Comparison of ENCODE assay signal across 17 cellular contexts in the genomic region with DNA sequence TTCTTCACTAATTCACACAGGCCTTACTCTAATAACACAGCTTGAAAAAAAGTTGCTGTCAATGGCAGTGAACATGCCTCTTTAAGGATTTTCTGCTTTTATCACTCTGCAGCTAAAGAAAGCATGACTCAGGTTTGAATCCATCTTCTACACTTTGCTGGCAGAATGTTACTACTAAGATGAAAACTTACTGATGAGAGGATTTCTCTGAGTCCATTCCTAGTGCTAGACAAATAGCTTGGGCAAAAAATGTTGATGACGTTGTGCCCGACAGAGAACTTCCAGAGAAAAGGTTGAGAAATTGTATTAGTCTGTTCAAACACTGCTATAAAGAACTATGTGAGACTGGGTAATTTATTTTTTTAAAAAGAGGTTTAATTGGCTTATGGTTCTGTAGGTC.
A peak's percentile ranks its signal among the peaks of the same experiment; 100 is the strongest.
DNase-seq lines count a peak whose midpoint lies in the region; ATAC-seq, FAIRE-seq and TF ChIP-seq lines count a peak whose summit lies in the region.
"Had no signal": no experiment of that assay in that cellular context is flagged by ENCODE, and none has a peak within 500 bp of the region (broad histone marks: within the 10 kb centered on the region; RNA-seq: fewer than 3 reads in every experiment).

No MANE protein-coding gene starts in this region.

- H4K91ac ChIP-seq in H9 (ENCODE audit: insufficient read length, low read depth, low read length): no peak overlapping the region

- H3K27me3 Mint-ChIP-seq in Caco-2 (ENCODE audit: insufficient read depth, unreplicated experiment) (no peaks in the 10 kb centered on the region), H9 (ENCODE audit: low read depth) (no peaks in the 10 kb centered on the region)

- no peak overlapping the region for H2AK5ac ChIP-seq in H9 (ENCODE audit: insufficient read length, low read length)

- H3K4me3 Mint-ChIP-seq in Caco-2 (ENCODE audit: unreplicated experiment) (no peak overlapping the region), H9 (no peak overlapping the region)

- H3K4me3 ChIP-seq in Caco-2 (ENCODE audit: low read depth, low read length): no peak overlapping the region
- no peak overlapping the region for H3K4me3 ChIP-seq in gastroesophageal sphincter
- H3K4me3 ChIP-seq: BLaER1 had no signal

- H2AFZ ChIP-seq in H9 (ENCODE audit: low read length): no peak overlapping the region

- no peak overlapping the region for H2BK20ac ChIP-seq in H9 (ENCODE audit: low read depth, low read length, poor library complexity, severe bottlenecking)

- TF ChIP-seq CTCF in Caco-2 (IDR thresholded peaks at IDR 0.05; ENCODE audit: insufficient read depth in 1 of 2, low read depth in 1 of 2, low read length in 1 of 2, severe bottlenecking in 1 of 2, unreplicated experiment in 1 of 2) (no peak), gastroesophageal sphincter (IDR thresholded peaks at IDR 0.05) (no peak), D721Med (IDR thresholded peaks at IDR 0.05; ENCODE audit: insufficient read depth, missing control alignments) (no peak), H9 (conservative IDR thresholded peaks at IDR 0.05) (no peak)

- no peak overlapping the region for H2BK5ac ChIP-seq in H9 (ENCODE audit: insufficient read length, low read length)

- DNase-seq in Caco-2 (no peak), H54 (ENCODE audit: insufficient read length, low spot score) (no peak), amniotic epithelial cell (ENCODE audit: low read depth) (peak; percentile 51), amniotic stem cell (lab: John Stamatoyannopoulos, UW) (no peak), D721Med (ENCODE audit: insufficient read length, low spot score) (no peak), NCI-H226 (no peak), H9 (no peak)
- DNase-seq: 8988T, AML-193, Calu3, DMS79, EL, GDM1, H7 had no signal

- H2BK15ac ChIP-seq in H9 (ENCODE audit: low read depth, low read length): no peak overlapping the region

- no peaks in the 10 kb centered on the region for H4K20me1 ChIP-seq in H9 (ENCODE audit: control insufficient read depth, insufficient read depth, insufficient read length)
- H4K20me1 ChIP-seq: BLaER1 had no signal

- H3K36me3 Mint-ChIP-seq in Caco-2 (ENCODE audit: insufficient read depth, unreplicated experiment): no peaks in the 10 kb centered on the region
- no peaks in the 10 kb centered on the region for H3K36me3 Mint-ChIP-seq in H9 (ENCODE audit: insufficient read depth in 1 of 3, low read depth in 3 of 3)

- ATAC-seq in gastroesophageal sphincter: peak; percentile 51

- H3K27ac ChIP-seq in gastroesophageal sphincter (peak overlapping the region in 2 of 4 donors; percentile 29 to 45), H9 (ENCODE audit: insufficient read length, low read depth, low read length) (no peak overlapping the region)
- H3K27ac ChIP-seq: BLaER1 had no signal

- H4K8ac ChIP-seq in H9 (replicated peaks; ENCODE audit: insufficient read length, low read depth, low read length): no peak overlapping the region

- H3K36me3 ChIP-seq in Caco-2 (ENCODE audit: control insufficient read depth, insufficient read depth, low read length) (no peaks in the 10 kb centered on the region), gastroesophageal sphincter (no peaks in the 10 kb centered on the region)
- H3K36me3 ChIP-seq: BLaER1 had no signal

- intact Hi-C loops in Caco-2 (cut with micrococcal nuclease; ENCODE audit: unreplicated experiment): loop anchor here (5.0 kb wide), 1 partner anchor 57 kb away; no protein-coding TSS in a partner anchor

- no peaks in the 10 kb centered on the region for H3K9me3 ChIP-seq in Caco-2
- no peaks in the 10 kb centered on the region for H3K9me3 ChIP-seq in gastroesophageal sphincter
- H3K9me3 ChIP-seq in H9 (ENCODE audit: control insufficient read depth, low read depth, low read length): no peaks in the 10 kb centered on the region
- H3K9me3 ChIP-seq: BLaER1 had no signal

- H2BK120ac ChIP-seq in H9 (ENCODE audit: low read depth, low read length, poor library complexity, severe bottlenecking): no peak overlapping the region

- POLR2A ChIA-PET in Caco-2 (lab: Charles Lee): no interaction called here

- H3K4me2 ChIP-seq in H9 (ENCODE audit: insufficient read depth, insufficient read length, low read length): no peak overlapping the region
- H3K4me2 ChIP-seq: BLaER1 had no signal

- FAIRE-seq in H54 (lab: Jason Lieb, UNC): peak; percentile 97
- no peak for FAIRE-seq in D721Med (lab: Jason Lieb, UNC)
- FAIRE-seq: GM12892 had no signal

- no peak overlapping the region for H3K9ac ChIP-seq in H9 (ENCODE audit: extremely low read depth, insufficient read length, low read length)
- H3K9ac ChIP-seq: BLaER1 had no signal

- H3K27me3 ChIP-seq in Caco-2 (replicated peaks; ENCODE audit: control insufficient read depth, insufficient read depth, low read length) (no peaks in the 10 kb centered on the region), gastroesophageal sphincter (no peaks in the 10 kb centered on the region), H9 (ENCODE audit: insufficient read depth, low read length) (no peaks in the 10 kb centered on the region)
- H3K27me3 ChIP-seq: BLaER1 had no signal

- no peak overlapping the region for H3K4ac ChIP-seq in H9 (ENCODE audit: low read depth, low read length)

- H3T11ph ChIP-seq in H9 (ENCODE audit: low read length): no peak overlapping the region

- no TSS peak for BruUV-seq in Caco-2 (replicated peaks; lab: Mats Ljungman, UMichigan)

- no peak overlapping the region for H3K56ac ChIP-seq in H9 (ENCODE audit: insufficient read length, low read depth, low read length)

- no peak overlapping the region for H3K18ac ChIP-seq in H9 (ENCODE audit: insufficient read length, low read depth, low read length)

- WGBS in gastroesophageal sphincter (ENCODE audit: low coverage in 1 of 2), 2 donors: 67 to 73% methylated on average over 2 of the region's 2 CpGs
- no CpG with 5 or more reads among the region's 2 CpGs for WGBS in H9 (ENCODE audit: extremely low coverage, insufficient read length, low lambda C conversion rate)

- H3K4me1 ChIP-seq in Caco-2: peaks cover 38% of the 10 kb centered on the region
- H3K4me1 ChIP-seq in gastroesophageal sphincter: no peaks in the 10 kb centered on the region
- no peaks in the 10 kb centered on the region for H3K4me1 ChIP-seq in H9 (ENCODE audit: insufficient read depth, low read length)

- no peaks in the 10 kb centered on the region for H3K79me2 ChIP-seq in H9 (ENCODE audit: insufficient read depth, low read length)

- CTCF ChIA-PET in Caco-2 (lab: Charles Lee): no interaction called here

- H3K14ac ChIP-seq in H9 (ENCODE audit: insufficient read depth, low read length): no peak overlapping the region

- H3K9me3 Mint-ChIP-seq in Caco-2 (ENCODE audit: unreplicated experiment) (peaks cover 6% of the 10 kb centered on the region), H9 (no peaks in the 10 kb centered on the region)

- peak overlapping the region; percentile 78 for H3K27ac Mint-ChIP-seq in Caco-2 (ENCODE audit: unreplicated experiment)
- H3K27ac Mint-ChIP-seq in H9: no peak overlapping the region

- TF ChIP-seq POLR2A in H54 (IDR thresholded peaks at IDR 0.05; ENCODE audit: low read depth, low read length) (no peak), gastroesophageal sphincter (IDR thresholded peaks at IDR 0.05) (no peak)

- H3K79me1 ChIP-seq in H9 (ENCODE audit: insufficient read depth, low read depth, low read length, poor library complexity, severe bottlenecking): no peaks in the 10 kb centered on the region

- no peak overlapping the region for H2BK12ac ChIP-seq in H9 (ENCODE audit: insufficient read length, low read depth, low read length)

- no peaks in the 10 kb centered on the region for H3K23me2 ChIP-seq in H9 (ENCODE audit: insufficient read length, low read depth, low read length, poor library complexity, severe bottlenecking)

- peaks cover 26% of the 10 kb centered on the region for H3K4me1 Mint-ChIP-seq in Caco-2 (ENCODE audit: low read depth, unreplicated experiment)
- no peaks in the 10 kb centered on the region for H3K4me1 Mint-ChIP-seq in H9

- no peak overlapping the region for H3K23ac ChIP-seq in H9 (ENCODE audit: insufficient read length, low read depth, low read length)

- no peak for TF ChIP-seq EP300 in gastroesophageal sphincter (IDR thresholded peaks at IDR 0.05)

- no peak overlapping the region for H4K5ac ChIP-seq in H9 (ENCODE audit: insufficient read length, low read depth, low read length)
